Comparison of ENCODE assay signal across 8 cellular contexts in the genomic region with DNA sequence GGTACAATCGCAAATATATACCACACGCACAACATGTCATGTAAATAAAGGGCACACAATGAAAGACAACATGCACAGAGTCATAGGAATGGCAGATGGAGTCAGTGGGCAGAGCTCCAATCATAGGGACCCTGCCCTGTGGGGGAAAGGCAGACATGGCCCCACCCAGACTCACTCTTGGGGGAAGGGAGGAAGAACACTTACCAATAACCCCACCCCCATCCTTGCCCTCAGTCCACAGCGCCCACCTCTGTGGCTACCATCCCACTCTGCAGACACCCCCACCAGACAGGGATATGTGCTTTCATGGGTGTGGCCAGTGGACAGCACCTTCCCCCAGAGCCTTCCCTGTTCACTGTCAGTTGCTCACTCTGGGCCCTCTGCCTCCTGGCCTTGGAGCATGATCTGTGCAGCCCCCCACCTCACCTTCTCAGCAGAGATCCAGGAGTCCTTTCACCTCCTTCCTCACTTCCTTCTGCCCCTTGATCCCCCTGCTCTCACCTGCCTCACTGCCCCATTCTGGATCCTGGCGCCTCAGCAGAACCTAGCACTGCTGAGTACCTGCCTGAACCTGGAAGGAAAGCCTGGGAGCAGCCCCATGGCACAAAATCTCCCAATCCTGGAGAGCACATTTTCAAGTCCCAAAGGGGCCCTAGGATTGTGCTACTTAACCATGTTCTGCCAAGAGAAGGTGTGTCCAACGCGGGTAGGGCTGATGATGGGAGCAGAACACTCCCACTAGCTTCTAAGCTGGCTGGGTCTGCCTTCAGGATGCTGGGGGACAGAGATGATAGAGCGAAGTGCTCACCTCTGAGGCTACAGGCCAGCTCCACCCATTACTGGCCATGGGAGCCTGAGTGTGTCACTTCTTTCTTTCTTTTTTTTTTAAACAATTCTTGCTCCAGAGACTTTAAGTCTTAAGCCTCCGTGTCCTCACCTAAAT. TPM values are rescaled to one million over a fixed set of nuclear protein-coding genes. Genes with fewer than 3 reads are reported as not detected.
DNase-seq lines count a peak whose midpoint lies in the region; ATAC-seq and TF ChIP-seq lines count a peak whose summit lies in the region.

No MANE protein-coding gene starts in this region.

- POLR2A ChIA-PET in CD8-positive, alpha-beta T cell (lab: Charles Lee): interaction anchor here (0.8 to 16.7 kb wide), 13 partner anchors 9 to 58 kb away, joined by 3 to 192 read pairs (median 5); partner anchors contain the start of gene TRAF1
- POLR2A ChIA-PET in activated B cell treated with CpG ODN at 0.5 μM for 24 hours (lab: Charles Lee): interaction anchor here (1.3 to 3.8 kb wide), 3 partner anchors 13 to 48 kb away, joined by 3 to 33 read pairs (median 25); partner anchors contain the start of gene TRAF1

- peak overlapping the region; percentile 65 for H3K27ac ChIP-seq in CD8-positive, alpha-beta T cell (ENCODE audit: low read depth, low read length)

- intact Hi-C loops in CD8-positive, alpha-beta T cell (cut with DNase I, micrococcal nuclease): loop anchor here in 1 of 2 experiments (2.0 kb wide), 1 partner anchor 24 kb away; no protein-coding TSS in a partner anchor
- intact Hi-C loops in activated B cell treated with CpG ODN at 0.5 μM for 24 hours (cut with micrococcal nuclease): no loop called here

- H3K4me3 ChIP-seq in CD8-positive, alpha-beta T cell (ENCODE audit: low read depth, low read length): peak overlapping the region; percentile 61
- peak overlapping the region; percentile 68 for H3K4me3 ChIP-seq in mononuclear cell (ENCODE audit: low read length)

- H3K9me3 ChIP-seq in CD8-positive, alpha-beta T cell (ENCODE audit: low read length): no peaks in the 10 kb centered on the region
- no peaks in the 10 kb centered on the region for H3K9me3 ChIP-seq in mononuclear cell (ENCODE audit: low read depth, low read length)

- peaks cover 66% of the 10 kb centered on the region for H3K4me1 ChIP-seq in CD8-positive, alpha-beta T cell (ENCODE audit: insufficient read depth, low read length)
- H3K4me1 ChIP-seq in mononuclear cell (ENCODE audit: insufficient read depth, low read length): peaks cover 64% of the 10 kb centered on the region

- DNase-seq in CD8-positive, alpha-beta T cell: peak in 1 of 7 experiments; percentile 59
- no peak for DNase-seq in HFFc6
- DNase-seq in activated B cell treated with CpG ODN at 0.5 μM for 24 hours: no peak
- DNase-seq in SIG-M5 treated with dmso at 0.1 percent for 504 hours (lab: John Stamatoyannopoulos, UW; ENCODE audit: unreplicated experiment): no peak
- DNase-seq in NAMALWA (ENCODE audit: low spot score): no peak

- no peaks in the 10 kb centered on the region for H3K27me3 Mint-ChIP-seq in CD8-positive, alpha-beta T cell (ENCODE audit: low read depth)
- H3K27me3 Mint-ChIP-seq in HFFc6 (ENCODE audit: insufficient read depth) (peaks cover 9% of the 10 kb centered on the region), activated B cell treated with CpG ODN at 0.5 μM for 24 hours (peaks cover 4% of the 10 kb centered on the region)

- H3K9me3 Mint-ChIP-seq in CD8-positive, alpha-beta T cell: no peaks in the 10 kb centered on the region
- no peaks in the 10 kb centered on the region for H3K9me3 Mint-ChIP-seq in HFFc6
- no peaks in the 10 kb centered on the region for H3K9me3 Mint-ChIP-seq in activated B cell treated with CpG ODN at 0.5 μM for 24 hours

- peaks cover 15% of the 10 kb centered on the region for H3K36me3 Mint-ChIP-seq in CD8-positive, alpha-beta T cell
- H3K36me3 Mint-ChIP-seq in HFFc6 (ENCODE audit: low read depth) (peaks cover 17% of the 10 kb centered on the region), activated B cell treated with CpG ODN at 0.5 μM for 24 hours (ENCODE audit: low read depth) (peaks cover 8% of the 10 kb centered on the region)

- H3K4me3 Mint-ChIP-seq in CD8-positive, alpha-beta T cell: peak overlapping the region; percentile 88
- H3K4me3 Mint-ChIP-seq in HFFc6: peak overlapping the region; percentile 86
- H3K4me3 Mint-ChIP-seq in activated B cell treated with CpG ODN at 0.5 μM for 24 hours: peak overlapping the region; percentile 96

- ATAC-seq in CD8-positive, alpha-beta T cell: no peak
- no peak for ATAC-seq in activated B cell treated with CpG ODN at 0.5 μM for 24 hours (ENCODE audit: low read depth)
- no peak for ATAC-seq in HG02588 (IDR thresholded peaks at IDR 0.05; ENCODE audit: unreplicated experiment)
- ATAC-seq in HG03565 (IDR thresholded peaks at IDR 0.05; ENCODE audit: unreplicated experiment): no peak

- peaks cover 70% of the 10 kb centered on the region for H3K4me1 Mint-ChIP-seq in CD8-positive, alpha-beta T cell (ENCODE audit: low read depth)
- H3K4me1 Mint-ChIP-seq in HFFc6 (ENCODE audit: low read depth) (peaks cover 39% of the 10 kb centered on the region), activated B cell treated with CpG ODN at 0.5 μM for 24 hours (peaks cover 49% of the 10 kb centered on the region)

- H3K27ac Mint-ChIP-seq in CD8-positive, alpha-beta T cell: peak overlapping the region; percentile 98
- no peak overlapping the region for H3K27ac Mint-ChIP-seq in HFFc6
- peak overlapping the region; percentile 92 for H3K27ac Mint-ChIP-seq in activated B cell treated with CpG ODN at 0.5 μM for 24 hours

- CTCF ChIA-PET in CD8-positive, alpha-beta T cell (lab: Charles Lee): interaction anchor here (1.3 to 16.9 kb wide), 5 partner anchors 9 to 52 kb away, joined by 3 to 351 read pairs (median 4); partner anchors contain the start of gene TRAF1
- CTCF ChIA-PET in activated B cell treated with CpG ODN at 0.5 μM for 24 hours (lab: Charles Lee): no interaction called here

- H3K27me3 ChIP-seq in CD8-positive, alpha-beta T cell (ENCODE audit: insufficient read depth, low read length): no peaks in the 10 kb centered on the region
- no peaks in the 10 kb centered on the region for H3K27me3 ChIP-seq in mononuclear cell (ENCODE audit: insufficient read depth, low read length)

- no peaks in the 10 kb centered on the region for H3K36me3 ChIP-seq in CD8-positive, alpha-beta T cell (ENCODE audit: insufficient read depth, low read length)

- TF ChIP-seq CTCF in CD8-positive, alpha-beta T cell (IDR thresholded peaks at IDR 0.05): no peak
- TF ChIP-seq CTCF in HFFc6 (IDR thresholded peaks at IDR 0.05) (no peak), activated B cell treated with CpG ODN at 0.5 μM for 24 hours (IDR thresholded peaks at IDR 0.05) (no peak)

RNA-seq across cellular contexts. Expression of gene PHF19, which starts 1.5 kb away (rescaled TPM):
- total RNA-seq in CD8-positive, alpha-beta T cell: 10 to 100 TPM; 47.3 to 48.5 TPM
- total RNA-seq in HFFc6 (2021; fragmentation: NEBNext Ultra II Directional; extraction: Animal tissue kit (Norgen Biotek cat#: 25700)): 10 to 100 TPM; 49.1 to 83.4 (median 75.7) TPM
- total RNA-seq in activated B cell treated with CpG ODN at 0.5 μM for 24 hours (50.2 and 55.3 TPM in 2 replicates), mononuclear cell (31.6 TPM)

RNA-seq across cellular contexts. Expression of gene PSMD5, which starts 35.7 kb away (rescaled TPM):
- 10 to 100 TPM; 38.5 to 58.2 TPM for total RNA-seq in CD8-positive, alpha-beta T cell
- total RNA-seq in HFFc6 (2021; fragmentation: NEBNext Ultra II Directional; extraction: Animal tissue kit (Norgen Biotek cat#: 25700)): 10 to 100 TPM; 56.9 to 63.2 (median 60.1) TPM
- total RNA-seq in activated B cell treated with CpG ODN at 0.5 μM for 24 hours (34.8 and 38.9 TPM in 2 replicates), mononuclear cell (27.5 TPM)

RNA-seq across cellular contexts. Expression of gene TRAF1, which starts 48.1 kb away (rescaled TPM):
- 10 to 100 TPM; 61.2 to 61.7 TPM for total RNA-seq in CD8-positive, alpha-beta T cell
- 1 to 10 TPM in 1 of 6 experiments, under 1 TPM in 5; 0.54 to 1.0 (median 0.87) TPM for total RNA-seq in HFFc6 (2021; fragmentation: NEBNext Ultra II Directional; extraction: Animal tissue kit (Norgen Biotek cat#: 25700))
- total RNA-seq in activated B cell treated with CpG ODN at 0.5 μM for 24 hours: 115 and 130 TPM in 2 replicates
- 88.8 TPM for total RNA-seq in mononuclear cell

Comparison
In these comparisons a context has a peak if more than half of its experiments do, and no peak if none do; other contexts are left out.
1. RNA of gene TRAF1, which starts 48.1 kb away (total RNA-seq): 115 to 130 TPM in activated B cell treated with CpG ODN at 0.5 μM for 24 hours, 88.8 TPM in mononuclear cell (single experiment) and 61.2 to 61.7 TPM in CD8-positive, alpha-beta T cell; 0.54 to 1.0 TPM in HFFc6; every median in the first group is over 10 times any median in the second.
2. Peak in every context shown above with its lines, with median percentiles within 50 percentile points of each other: H3K4me3 Mint-ChIP-seq.